ENCODE assay signal across 8 cellular contexts in the genomic region with DNA sequence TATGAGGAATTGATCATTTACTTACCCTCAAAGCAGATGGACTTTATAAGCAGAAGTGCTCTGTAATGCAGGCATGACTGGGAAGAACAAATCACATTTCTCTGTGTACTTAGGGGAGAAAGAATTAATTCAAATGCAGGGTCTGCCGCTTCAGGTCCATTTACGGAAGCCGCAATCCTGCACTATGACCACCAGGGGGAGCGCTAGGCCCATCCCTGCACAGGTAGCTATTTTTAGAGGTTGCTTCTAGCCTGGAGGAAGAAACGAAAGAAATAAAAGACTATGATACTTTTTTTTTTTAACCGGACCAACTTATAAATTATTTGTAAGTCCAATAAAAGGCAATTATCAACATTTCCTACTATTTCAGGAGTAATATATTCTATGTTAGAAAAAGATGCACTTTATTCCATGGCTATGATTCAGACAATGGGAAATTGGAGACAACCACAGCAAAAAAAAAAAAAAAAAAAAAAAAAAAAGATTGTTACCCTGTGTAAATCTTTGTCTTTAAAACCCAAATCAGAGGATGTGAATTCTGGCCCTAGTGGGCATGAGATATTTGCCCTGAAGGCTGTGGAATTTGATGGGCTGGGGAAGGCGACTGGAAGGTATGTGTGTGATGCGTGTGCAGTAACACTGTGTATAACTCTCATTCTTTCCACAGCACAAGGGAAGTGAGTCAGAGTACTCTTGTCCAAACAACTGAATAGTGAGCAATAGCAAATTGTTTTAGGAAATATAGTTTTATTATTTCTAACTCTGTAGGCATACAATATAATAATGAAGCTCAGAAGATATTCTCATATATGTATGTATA. TPM values are rescaled to one million over a fixed set of nuclear protein-coding genes. Genes with fewer than 3 reads are reported as not detected.
DNase-seq lines count a peak whose midpoint lies in the region; ATAC-seq and TF ChIP-seq lines count a peak whose summit lies in the region.

No MANE protein-coding gene starts in this region.

- no peaks in the 10 kb centered on the region for H3K4me1 ChIP-seq in lower lobe of right lung

- TF ChIP-seq CTCF in lower lobe of right lung (IDR thresholded peaks at IDR 0.05): peak; percentile 95

- DNase-seq in SIG-M5 treated with dmso at 0.1 percent for 504 hours (lab: John Stamatoyannopoulos, UW; ENCODE audit: unreplicated experiment): peak; percentile 34
- no peak for DNase-seq in SIG-M5 (lab: John Stamatoyannopoulos, UW)
- peak; percentile 47 for DNase-seq in NCI-H345 treated with DMSO at 0.1 percent for 48 hours (lab: John Stamatoyannopoulos, UW; ENCODE audit: unreplicated experiment)
- peak; percentile 89 for DNase-seq in activated CD4-positive, alpha-beta T cell treated with anti-CD3 and anti-CD28 coated beads, Interleukin-2, amount 10 ng/mL, durations not matched to agents 24 days and 14 days
- DNase-seq in dedifferentiated amniotic fluid mesenchymal stem cell (ENCODE audit: extremely low spot score): peak; percentile 95
- DNase-seq in lower lobe of right lung: peak; percentile 67
- DNase-seq in stimulated activated CD4-positive, alpha-beta T cell treated with anti-CD3 and anti-CD28 coated beads, TNF-alpha, amount 100 ng/mL, for 48 hours (ENCODE audit: low read depth in 3 of 3): peak; percentile 29 to 44 (median 41)

- no peaks in the 10 kb centered on the region for H3K4me1 Mint-ChIP-seq in activated CD4-positive, alpha-beta T cell treated with anti-CD3 and anti-CD28 coated beads, Interleukin-2, amount 10 ng/mL, durations not matched to agents 24 days and 14 days

- no peaks in the 10 kb centered on the region for H3K9me3 ChIP-seq in lower lobe of right lung

- no peaks in the 10 kb centered on the region for H3K9me3 Mint-ChIP-seq in activated CD4-positive, alpha-beta T cell treated with anti-CD3 and anti-CD28 coated beads, Interleukin-2, amount 10 ng/mL, durations not matched to agents 24 days and 14 days

- no peaks in the 10 kb centered on the region for H3K27me3 Mint-ChIP-seq in activated CD4-positive, alpha-beta T cell treated with anti-CD3 and anti-CD28 coated beads, Interleukin-2, amount 10 ng/mL, durations not matched to agents 24 days and 14 days

- H3K4me3 ChIP-seq in lower lobe of right lung: no peak overlapping the region

- H3K27me3 ChIP-seq in lower lobe of right lung (ENCODE audit: low read depth): peaks cover 14% of the 10 kb centered on the region

- intact Hi-C loops in activated CD4-positive, alpha-beta T cell treated with anti-CD3 and anti-CD28 coated beads, Interleukin-2, amount 10 ng/mL, durations not matched to agents 24 days and 14 days (cut with micrococcal nuclease): loop anchor here (10.0 kb wide), 1 partner anchor 1213 kb away; no protein-coding TSS in a partner anchor
- intact Hi-C loops in lower lobe of right lung (cut with DNase I): no loop called here

- H3K36me3 Mint-ChIP-seq in activated CD4-positive, alpha-beta T cell treated with anti-CD3 and anti-CD28 coated beads, Interleukin-2, amount 10 ng/mL, durations not matched to agents 24 days and 14 days (ENCODE audit: low read depth): no peaks in the 10 kb centered on the region

- no peak overlapping the region for H3K27ac Mint-ChIP-seq in activated CD4-positive, alpha-beta T cell treated with anti-CD3 and anti-CD28 coated beads, Interleukin-2, amount 10 ng/mL, durations not matched to agents 24 days and 14 days

- no peak overlapping the region for H3K27ac ChIP-seq in lower lobe of right lung

- ATAC-seq in HG02981 (IDR thresholded peaks at IDR 0.05; ENCODE audit: unreplicated experiment) (peak; percentile 81), lower lobe of right lung (peak; percentile 84 to 85)

- no peaks in the 10 kb centered on the region for H3K36me3 ChIP-seq in lower lobe of right lung

- no peak overlapping the region for H3K4me3 Mint-ChIP-seq in activated CD4-positive, alpha-beta T cell treated with anti-CD3 and anti-CD28 coated beads, Interleukin-2, amount 10 ng/mL, durations not matched to agents 24 days and 14 days

RNA-seq across cellular contexts. Expression of a gene that starts 12.9 kb away (rescaled TPM):
- total RNA-seq in activated CD4-positive, alpha-beta T cell treated with anti-CD3 and anti-CD28 coated beads, Interleukin-2, amount 10 ng/mL, durations not matched to agents 24 days and 14 days: not detected in 2 replicates
- total RNA-seq in lower lobe of right lung: 3.8 TPM

RNA-seq across cellular contexts. Expression of a gene that starts 22.5 kb away (rescaled TPM):
- not detected in 2 replicates for total RNA-seq in activated CD4-positive, alpha-beta T cell treated with anti-CD3 and anti-CD28 coated beads, Interleukin-2, amount 10 ng/mL, durations not matched to agents 24 days and 14 days
- not detected for total RNA-seq in lower lobe of right lung
